ENCODE assay signal across 30 cellular contexts in the genomic region with DNA sequence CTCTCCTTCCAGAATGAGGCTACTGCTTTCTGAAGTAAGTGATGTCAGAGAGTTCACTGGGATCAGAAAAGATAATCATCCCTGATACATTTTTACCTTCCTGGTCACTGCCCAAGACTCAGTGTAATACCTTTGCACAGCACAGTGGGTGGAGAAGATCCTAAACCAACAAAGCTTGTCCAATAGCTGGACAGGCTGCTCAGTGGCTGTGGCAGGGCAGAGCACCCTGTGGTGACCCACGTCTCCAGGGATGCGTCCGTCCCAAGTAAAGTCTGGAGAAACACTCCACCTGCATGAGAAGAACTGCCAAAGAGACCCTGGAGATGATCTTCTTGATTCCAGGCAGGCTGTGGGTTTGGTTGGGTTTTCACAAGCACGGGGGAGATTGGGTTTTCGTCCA. TPM values are rescaled to one million over a fixed set of nuclear protein-coding genes. Genes with fewer than 3 reads are reported as not detected.
"Had no signal": no experiment of that assay in that cellular context is flagged by ENCODE, and none has a peak within 500 bp of the region (broad histone marks: within the 10 kb centered on the region; RNA-seq: fewer than 3 reads in every experiment).

No MANE protein-coding gene starts in this region.

- DNase-seq: activated B cell treated with CpG ODN at 0.5 μM for 24 hours; activated CD4-positive, alpha-beta T cell treated with anti-CD3 and anti-CD28 coated beads for 48 hours; activated CD4-positive, alpha-beta T cell treated with anti-CD3 and anti-CD28 coated beads, Interleukin-2, amount 50 U/mL, for 1 hour; activated CD4-positive, alpha-beta T cell treated with anti-CD3 and anti-CD28 coated beads, Interleukin-2, amount 50 U/mL, for 48 hours; activated CD8-positive, alpha-beta memory T cell treated with anti-CD3 and anti-CD28 coated beads for 24 hours; activated CD8-positive, alpha-beta T cell treated with anti-CD3 and anti-CD28 coated beads for 36 hours; activated effector memory CD4-positive, alpha-beta T cell treated with Interleukin-2 at 50 U/mL for 16 hours; activated gamma-delta T cell treated with Interleukin-2 at 50 U/mL for 16 hours; activated naive CD4-positive, alpha-beta T cell treated with anti-CD3 and anti-CD28 coated beads for 36 hours; activated naive CD8-positive, alpha-beta T cell treated with anti-CD3 and anti-CD28 coated beads for 36 hours; activated naive CD8-positive, alpha-beta T cell treated with anti-CD3 and anti-CD28 coated beads, Interleukin-2, amount 50 U/mL, for 24 hours; activated T-cell treated with anti-CD3 and anti-CD28 coated beads, Interleukin-2, amount 50 U/mL, for 4 hours; adrenal gland; amygdala; aorta; body of pancreas; central memory CD4-positive, alpha-beta T cell; cerebellar nuclear complex; colonic mucosa; effector memory CD4-positive, alpha-beta T cell; endodermal cell; foreskin fibroblast; head of caudate nucleus; T-helper 1 cell; T-helper 17 cell; T1000; WERI-Rb-1 had no signal

- ATAC-seq: activated CD4-positive, CD25-positive, alpha-beta regulatory T cell treated with anti-CD3 and anti-CD28 coated beads, Interleukin-2, amount 50 U/mL, for 24 hours; activated CD8-positive, alpha-beta T cell treated with anti-CD3 and anti-CD28 coated beads for 36 hours; activated naive CD8-positive, alpha-beta T cell treated with anti-CD3 and anti-CD28 coated beads, Interleukin-2, amount 50 U/mL, for 24 hours; activated T-cell treated with anti-CD3 and anti-CD28 coated beads, Interleukin-2, amount 50 U/mL, for 4 hours; activated T-helper 17 cell treated with anti-CD3 and anti-CD28 coated beads, Interleukin-2, amount 50 U/mL, for 72 hours; body of pancreas; esophagus mucosa; T-helper 17 cell had no signal

- H3K4me1 ChIP-seq: colonic mucosa had no signal

- H3K4me3 ChIP-seq: adrenal gland, body of pancreas, colonic mucosa had no signal

- H3K27me3 ChIP-seq: adrenal gland, body of pancreas, colonic mucosa had no signal

- H3K36me3 ChIP-seq: adrenal gland, colonic mucosa, WERI-Rb-1 had no signal

- H3K9me3 ChIP-seq: adrenal gland, body of pancreas, colonic mucosa had no signal

- H3K27ac ChIP-seq: adrenal gland, colonic mucosa, WERI-Rb-1 had no signal

RNA-seq across cellular contexts. Expression of gene POU2F3, which starts 54.2 kb away (rescaled TPM):
- total RNA-seq: activated B cell treated with CpG ODN at 0.5 μM for 24 hours; activated CD8-positive, alpha-beta T cell treated with anti-CD3 and anti-CD28 coated beads for 36 hours; activated naive CD4-positive, alpha-beta T cell treated with anti-CD3 and anti-CD28 coated beads for 36 hours; activated naive CD8-positive, alpha-beta T cell treated with anti-CD3 and anti-CD28 coated beads for 36 hours; activated T-cell treated with anti-CD3 and anti-CD28 coated beads, Interleukin-2, amount 50 U/mL, for 4 hours; aorta; T-helper 17 cell had no signal
